In genomic region chr5:32604800-32605765, GRCh38 we compare ENCODE assay signal across 15 cellular contexts. TPM values are rescaled to one million over a fixed set of nuclear protein-coding genes. Genes with fewer than 3 reads are reported as not detected.
DNase-seq lines count a peak whose midpoint lies in the region; ATAC-seq and TF ChIP-seq lines count a peak whose summit lies in the region.
"Had no signal": no experiment of that assay in that cellular context is flagged by ENCODE, and none has a peak within 500 bp of the region (broad histone marks: within the 10 kb centered on the region; RNA-seq: fewer than 3 reads in every experiment).

No MANE protein-coding gene starts in this region.

- TF ChIP-seq CTCF in CD14-positive monocyte (IDR thresholded peaks at IDR 0.05) = no peak
- no peak for TF ChIP-seq CTCF in CD4-positive, alpha-beta T cell (IDR thresholded peaks at IDR 0.05)
- TF ChIP-seq CTCF in chondrocyte (IDR thresholded peaks at IDR 0.05) = no peak
- TF ChIP-seq CTCF in BE2C (IDR thresholded peaks at IDR 0.05; ENCODE audit: low read depth, low read length) = no peak

- no peak overlapping the region for H3K27ac ChIP-seq in CD4-positive, alpha-beta T cell (ENCODE audit: low read depth, low read length)
- H3K27ac ChIP-seq: breast epithelium, esophagus squamous epithelium, left ventricle myocardium inferior had no signal

- no peaks in the 10 kb centered on the region for H3K4me1 ChIP-seq in BE2C
- H3K4me1 ChIP-seq: breast epithelium had no signal

- no peaks in the 10 kb centered on the region for H3K9me3 ChIP-seq in CD4-positive, alpha-beta T cell (ENCODE audit: control insufficient read depth, low read length)
- no peaks in the 10 kb centered on the region for H3K9me3 ChIP-seq in BE2C
- H3K9me3 ChIP-seq: breast epithelium, esophagus squamous epithelium, left ventricle myocardium inferior had no signal

- POLR2A ChIA-PET in CD4-positive, alpha-beta T cell (lab: Charles Lee) = interaction anchor here (1.0 kb wide), 1 partner anchor 15 kb away, joined by 4 read pairs; no protein-coding TSS in a partner anchor

- H3K36me3 Mint-ChIP-seq in CD14-positive monocyte (peaks cover 66 to 85% of the 10 kb centered on the region in 2 donors), chondrocyte (ENCODE audit: low read depth) (peaks cover 26% of the 10 kb centered on the region)
- H3K36me3 Mint-ChIP-seq in CD4-positive, alpha-beta T cell (ENCODE audit: low read depth) = peaks cover 77% of the 10 kb centered on the region

- DNase-seq in CD14-positive monocyte (ENCODE audit: low spot score) = no peak
- DNase-seq in CD4-positive, alpha-beta T cell = no peak
- DNase-seq in chondrocyte (ENCODE audit: low spot score) = no peak
- no peak for DNase-seq in posterior vena cava (ENCODE audit: low spot score)
- DNase-seq in BE2C = no peak
- DNase-seq: DMS53, esophagus squamous epithelium, HCEC 1CT, Karpas-422, left ventricle myocardium inferior, NCI-H1417, small intestine had no signal

- peaks cover 0 to 2% (median 0%) of the 10 kb centered on the region in 7 donors for H3K9me3 Mint-ChIP-seq in CD14-positive monocyte
- no peaks in the 10 kb centered on the region for H3K9me3 Mint-ChIP-seq in CD4-positive, alpha-beta T cell
- H3K9me3 Mint-ChIP-seq in chondrocyte (ENCODE audit: low read depth) = no peaks in the 10 kb centered on the region

- CTCF ChIA-PET in CD4-positive, alpha-beta T cell (lab: Charles Lee) = no interaction called here

- no peak overlapping the region for H3K4me3 Mint-ChIP-seq in CD14-positive monocyte
- H3K4me3 Mint-ChIP-seq in CD4-positive, alpha-beta T cell = no peak overlapping the region
- H3K4me3 Mint-ChIP-seq in chondrocyte (ENCODE audit: unreplicated experiment) = no peak overlapping the region

- H3K27me3 ChIP-seq in CD4-positive, alpha-beta T cell (ENCODE audit: control insufficient read depth, insufficient read depth, low read length) = no peaks in the 10 kb centered on the region
- H3K27me3 ChIP-seq in BE2C = no peaks in the 10 kb centered on the region
- H3K27me3 ChIP-seq: breast epithelium, esophagus squamous epithelium had no signal

- H3K27ac Mint-ChIP-seq in CD14-positive monocyte = peak overlapping the region in 4 of 7 donors; percentile 5 to 82 (median 34)
- peak overlapping the region; percentile 18 for H3K27ac Mint-ChIP-seq in CD4-positive, alpha-beta T cell
- peak overlapping the region; percentile 22 for H3K27ac Mint-ChIP-seq in chondrocyte (ENCODE audit: unreplicated experiment)

- peak; percentile 33 for ATAC-seq in CD4-positive, alpha-beta T cell (ENCODE audit: poor library complexity)
- ATAC-seq in HG02970 (IDR thresholded peaks at IDR 0.05; ENCODE audit: low FRiP score, unreplicated experiment) = no peak

- intact Hi-C loops in CD14-positive monocyte (cut with micrococcal nuclease) (no loop called here), posterior vena cava (cut with DNase I) (no loop called here)
- intact Hi-C loops in CD4-positive, alpha-beta T cell (cut with DNase I, micrococcal nuclease) = no loop called here

- H3K36me3 ChIP-seq in BE2C = peaks cover 39% of the 10 kb centered on the region
- H3K36me3 ChIP-seq: breast epithelium had no signal

- no peak overlapping the region for H3K4me3 ChIP-seq in BE2C (ENCODE audit: low read depth, low read length)
- H3K4me3 ChIP-seq: breast epithelium, esophagus squamous epithelium, left ventricle myocardium inferior had no signal

- H3K4me1 Mint-ChIP-seq in CD14-positive monocyte (peaks cover 6% of the 10 kb centered on the region), chondrocyte (ENCODE audit: low read depth) (peaks cover 28% of the 10 kb centered on the region)
- peaks cover 32% of the 10 kb centered on the region for H3K4me1 Mint-ChIP-seq in CD4-positive, alpha-beta T cell (ENCODE audit: low read depth)

- H3K27me3 Mint-ChIP-seq in CD14-positive monocyte (ENCODE audit: low read depth in 3 of 3) = no peaks in the 10 kb centered on the region
- no peaks in the 10 kb centered on the region for H3K27me3 Mint-ChIP-seq in CD4-positive, alpha-beta T cell
- no peaks in the 10 kb centered on the region for H3K27me3 Mint-ChIP-seq in chondrocyte (ENCODE audit: low read depth)

TF ChIP-seq in PFSK-1, 5 proteins besides CTCF, POLR2A, EP300 and RAD21:
- peak; percentile 29; the same call in 1 of the 2 replicates for TF ChIP-seq POLR2AphosphoS5 (IDR thresholded peaks at IDR 0.05; ENCODE audit: low read depth, low read length)
- no peak for TF ChIP-seq FOXP2 (optimal IDR thresholded peaks at IDR 0.05; ENCODE audit: borderline replicate concordance, extremely low read depth, extremely low read length, insufficient read depth)

RNA-seq across cellular contexts. Expression of gene SUB1, which starts 19.7 kb away (rescaled TPM):
- polyA plus RNA-seq in CD14-positive monocyte = 100 to 1,000 TPM; 399 to 454 TPM
- total RNA-seq in CD4-positive, alpha-beta T cell = 100 to 1,000 TPM; 327 to 344 TPM
- 163 TPM for polyA plus RNA-seq in PFSK-1 (2012; ENCODE audit: insufficient read length, low read depth)
- total RNA-seq in chondrocyte (157 to 211 TPM (median 163 TPM) in 3 replicates), posterior vena cava (100 to 1,000 TPM; 151 to 179 TPM)
- polyA plus RNA-seq in BE2C (2012; ENCODE audit: insufficient read depth, insufficient read length, low read depth) = 149 TPM
